ENCODE assay signal across 7 cellular contexts in genomic region chr11:36508743-36509142, GRCh38. TPM values are rescaled to one million over a fixed set of nuclear protein-coding genes. Genes with fewer than 3 reads are reported as not detected.
A peak's percentile ranks its signal among the peaks of the same experiment; 100 is the strongest.
DNase-seq lines count a peak whose midpoint lies in the region; ATAC-seq and TF ChIP-seq lines count a peak whose summit lies in the region.

No MANE protein-coding gene starts in this region.

- H3K27me3 Mint-ChIP-seq in activated T-helper 17 cell treated with anti-CD3 and anti-CD28 coated beads, Interleukin-2, amount 50 U/mL, for 72 hours, result peaks cover 3% of the 10 kb centered on the region

- no peaks in the 10 kb centered on the region for H3K36me3 ChIP-seq in HUES48 (ENCODE audit: control insufficient read depth, insufficient read depth, low read length)
- H3K36me3 ChIP-seq in iPS-18a (ENCODE audit: control insufficient read depth, low read depth, low read length), result no peaks in the 10 kb centered on the region
- H3K36me3 ChIP-seq in stomach, result no peaks in the 10 kb centered on the region

- H3K9ac ChIP-seq in HUES48 (ENCODE audit: low read depth, low read length), result no peak overlapping the region
- H3K9ac ChIP-seq in iPS-18a (ENCODE audit: low read length), result peak overlapping the region; percentile 72

- H3K27me3 ChIP-seq in HUES48 (ENCODE audit: control insufficient read depth, insufficient read depth, low read length) (no peaks in the 10 kb centered on the region), iPS-18a (ENCODE audit: control insufficient read depth, insufficient read depth, low read length) (peaks cover 26% of the 10 kb centered on the region), stomach (no peaks in the 10 kb centered on the region)

- peak overlapping the region; percentile 96 for H3K27ac Mint-ChIP-seq in activated T-helper 17 cell treated with anti-CD3 and anti-CD28 coated beads, Interleukin-2, amount 50 U/mL, for 72 hours

- 10 to 20% (median 13%) methylated on average over 3 of the region's 3 CpGs for WGBS in stomach, 5 donors

- DNase-seq in stomach (no peak), GM20000 (ENCODE audit: low spot score) (no peak), NCI-H446 treated with DMSO at 0.1 percent for 48 hours (lab: John Stamatoyannopoulos, UW) (no peak)

- H3K36me3 Mint-ChIP-seq in activated T-helper 17 cell treated with anti-CD3 and anti-CD28 coated beads, Interleukin-2, amount 50 U/mL, for 72 hours (ENCODE audit: low read depth), result peaks cover 20% of the 10 kb centered on the region

- H3K27ac ChIP-seq in HUES48 (ENCODE audit: low read depth, low read length) (peak overlapping the region; percentile 23), iPS-18a (ENCODE audit: low read length) (no peak overlapping the region), stomach (peak overlapping the region in 4 of 5 donors; percentile 90 to 96 (median 92))

- H3K4me1 Mint-ChIP-seq in activated T-helper 17 cell treated with anti-CD3 and anti-CD28 coated beads, Interleukin-2, amount 50 U/mL, for 72 hours, result peaks cover 24% of the 10 kb centered on the region

- H3K4me1 ChIP-seq in HUES48 (ENCODE audit: control insufficient read depth, insufficient read depth, low read length) (no peaks in the 10 kb centered on the region), iPS-18a (ENCODE audit: control insufficient read depth, low read depth, low read length) (peaks cover 7% of the 10 kb centered on the region), stomach (peaks cover 8 to 40% (median 25%) of the 10 kb centered on the region in 4 donors)

- ATAC-seq in activated T-helper 17 cell treated with anti-CD3 and anti-CD28 coated beads, Interleukin-2, amount 50 U/mL, for 72 hours (replicated peaks), result no peak
- no peak for ATAC-seq in HG02885 (IDR thresholded peaks at IDR 0.05; ENCODE audit: poor library complexity, unreplicated experiment)

- no peak for TF ChIP-seq CTCF in stomach (IDR thresholded peaks at IDR 0.05)
- no peak for TF ChIP-seq CTCF in GM20000 (IDR thresholded peaks at IDR 0.05; ENCODE audit: extremely low read depth, missing control alignments)

- H3K9me3 ChIP-seq in HUES48 (ENCODE audit: control insufficient read depth, insufficient read depth, low read length) (no peaks in the 10 kb centered on the region), iPS-18a (ENCODE audit: control insufficient read depth, low read depth, low read length) (no peaks in the 10 kb centered on the region), stomach (peaks cover 0 to 3% (median 2%) of the 10 kb centered on the region in 4 donors)

- no peak for TF ChIP-seq EP300 in stomach (IDR thresholded peaks at IDR 0.05)

- H3K4me3 Mint-ChIP-seq in activated T-helper 17 cell treated with anti-CD3 and anti-CD28 coated beads, Interleukin-2, amount 50 U/mL, for 72 hours, result peak overlapping the region; percentile 93

- TF ChIP-seq POLR2A in stomach (IDR thresholded peaks at IDR 0.05), result no peak

- no peaks in the 10 kb centered on the region for H3K9me3 Mint-ChIP-seq in activated T-helper 17 cell treated with anti-CD3 and anti-CD28 coated beads, Interleukin-2, amount 50 U/mL, for 72 hours

- intact Hi-C loops in stomach (cut with DNase I; ENCODE audit: low total_unique reads), result no loop called here

- peak overlapping the region; percentile 97 for H3K4me3 ChIP-seq in HUES48 (ENCODE audit: low read depth, low read length)
- peak overlapping the region; percentile 95 for H3K4me3 ChIP-seq in iPS-18a (ENCODE audit: low read length)
- H3K4me3 ChIP-seq in stomach, result peak overlapping the region; percentile 72 to 92 (median 85)

RNA-seq across cellular contexts. Expression of gene TRAF6, which starts 1.3 kb away (rescaled TPM):
- total RNA-seq in activated T-helper 17 cell treated with anti-CD3 and anti-CD28 coated beads, Interleukin-2, amount 50 U/mL, for 72 hours, result 10 to 100 TPM in 1 of 2 donors, 1 to 10 TPM in 1; 8.7 to 10.7 TPM
- total RNA-seq in stomach, result 10 to 100 TPM in 3 of 5 donors, 1 to 10 TPM in 2; 1.2 to 19.2 (median 11.4) TPM
- polyA plus RNA-seq in stomach, result 1 to 10 TPM; 2.2 to 3.8 (median 2.3) TPM

RNA-seq across cellular contexts. Expression of gene RAG1, which starts 59.1 kb away (rescaled TPM):
- total RNA-seq in activated T-helper 17 cell treated with anti-CD3 and anti-CD28 coated beads, Interleukin-2, amount 50 U/mL, for 72 hours, result under 1 TPM; 0.13 to 0.29 TPM
- total RNA-seq in stomach, result 1 to 10 TPM in 1 of 5 donors, under 1 TPM in 2, not detected in 2; 0.29 to 5.0 (median 0.89) TPM
- polyA plus RNA-seq in stomach, result under 1 TPM; 0.23 to 0.56 (median 0.31) TPM
